In the genomic region with DNA sequence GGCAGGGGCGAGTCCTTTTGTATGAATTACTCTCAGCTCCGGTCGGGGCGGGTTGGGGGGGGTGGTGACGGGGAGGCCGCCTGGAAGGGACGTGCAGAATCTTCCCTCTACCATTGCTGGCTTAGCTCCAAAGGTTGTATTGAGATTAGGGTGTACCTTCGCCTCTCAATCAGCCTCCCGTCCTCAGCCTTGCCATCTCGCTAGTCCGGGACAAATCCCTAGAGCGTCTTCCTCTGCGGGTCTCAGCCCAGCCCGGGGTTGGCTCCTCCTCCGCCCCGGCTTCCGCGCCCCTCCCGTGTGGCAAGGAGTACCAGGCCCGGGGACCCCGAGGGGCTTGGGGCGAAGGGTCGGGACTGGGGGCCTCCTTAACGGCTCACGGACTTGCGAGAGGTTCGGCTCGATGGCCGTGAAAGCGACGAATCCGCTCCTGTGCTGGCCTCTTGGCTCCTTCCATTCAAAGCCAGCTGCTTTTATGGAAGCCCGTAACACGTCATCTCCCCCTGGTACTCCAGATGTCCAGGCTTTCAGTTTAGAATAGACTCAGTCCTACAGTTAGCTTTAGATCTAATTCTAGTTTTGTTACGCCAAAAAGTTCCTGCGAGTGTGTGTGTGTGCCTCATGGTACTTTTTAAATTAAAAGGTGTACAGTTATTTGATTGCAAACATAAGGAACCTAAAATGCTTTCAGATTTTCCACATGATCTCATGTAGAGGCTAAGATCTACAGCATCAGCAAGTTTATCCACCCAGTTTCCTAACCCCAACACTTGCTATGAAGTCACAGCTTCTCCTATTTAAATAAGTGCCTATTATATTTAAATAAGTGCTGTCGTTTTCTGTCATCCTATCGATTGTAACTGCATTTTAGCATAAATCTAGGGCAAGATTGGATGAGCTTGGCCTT, we compare ENCODE assay signal across 8 cellular contexts. TPM values are rescaled to one million over a fixed set of nuclear protein-coding genes. Genes with fewer than 3 reads are reported as not detected.
A peak's percentile ranks its signal among the peaks of the same experiment; 100 is the strongest.
DNase-seq lines count a peak whose midpoint lies in the region; ATAC-seq, FAIRE-seq and TF ChIP-seq lines count a peak whose summit lies in the region.

No MANE protein-coding gene starts in this region.

- SMC1A ChIA-PET in GM12878 (lab: Charles Lee; ENCODE audit: uncharacterized antibody, unreplicated experiment) = interaction anchor here (0.8 to 5.6 kb wide), 24 partner anchors 8 to 131 kb away, joined by 3 to 43 read pairs (median 4); a partner anchor contains a TSS

- H3K9ac ChIP-seq in Karpas-422 (ENCODE audit: low read length) (peak overlapping the region; percentile 90), GM12878 (ENCODE audit: control insufficient read depth, insufficient read depth, low read length) (peak overlapping the region; percentile 79), iPS-20b (ENCODE audit: low read depth, low read length) (peak overlapping the region; percentile 100), skeletal muscle satellite cell (ENCODE audit: low read depth, low read length) (peak overlapping the region; percentile 97)

- WGBS in GM12878 (ENCODE audit: insufficient coverage, insufficient replicate concordance, low lambda C conversion rate, missing lambda C conversion rate) = under 1% methylated on average over 38 of the region's 38 CpGs

- BruUV-seq in GM12878 (replicated peaks; lab: Mats Ljungman, UMichigan) = TSS peak; percentile 84

- H3K36me3 ChIP-seq in Karpas-422 (ENCODE audit: insufficient read depth, low read length) = peaks cover 31% of the 10 kb centered on the region
- H3K36me3 ChIP-seq in GM12878 (ENCODE audit: control insufficient read depth in 2 of 2, insufficient read depth in 2 of 2, low read length in 1 of 2) = peaks cover 3 to 9% of the 10 kb centered on the region in 2 experiments
- H3K36me3 ChIP-seq in iPS-20b (ENCODE audit: insufficient read depth, low read depth, low read length) = peaks cover 41% of the 10 kb centered on the region
- H3K36me3 ChIP-seq in skeletal muscle satellite cell (ENCODE audit: insufficient read depth, low read length) = peaks cover 38% of the 10 kb centered on the region

- no peak for FAIRE-seq in GM12878 (lab: Jason Lieb, UNC)

- RAD21 ChIA-PET in GM12878 (lab: Charles Lee; ENCODE audit: unreplicated experiment) = interaction anchor here (0.6 to 5.7 kb wide), 18 partner anchors 8 to 131 kb away, joined by 3 to 49 read pairs (median 8); a partner anchor contains a TSS

- no peak for TF ChIP-seq EP300 in GM12878 (IDR thresholded peaks at IDR 0.05; ENCODE audit: borderline replicate concordance in 1 of 2, control insufficient read depth in 1 of 2, low read depth in 2 of 2, low read length in 2 of 2)

- H3K4me2 ChIP-seq in Karpas-422 (ENCODE audit: low read depth, low read length, poor library complexity, severe bottlenecking) = peak overlapping the region; percentile 76
- peak overlapping the region; percentile 79 for H3K4me2 ChIP-seq in GM12878 (ENCODE audit: control insufficient read depth, insufficient read depth)
- peak overlapping the region; percentile 91 for H3K4me2 ChIP-seq in skeletal muscle satellite cell (ENCODE audit: low read length)

- H3K4me1 ChIP-seq in Karpas-422 (ENCODE audit: low read length) = peaks cover 34% of the 10 kb centered on the region
- H3K4me1 ChIP-seq in GM12878 (ENCODE audit: control insufficient read depth, insufficient read depth, low read length) = peaks cover 8% of the 10 kb centered on the region
- peaks cover 10% of the 10 kb centered on the region; the same call in 1 of the 2 replicates for H3K4me1 ChIP-seq in iPS-20b (ENCODE audit: insufficient read depth, low read length)
- peaks cover 48% of the 10 kb centered on the region for H3K4me1 ChIP-seq in skeletal muscle satellite cell (ENCODE audit: control insufficient read depth, insufficient read depth, low read length)

- H3K79me2 ChIP-seq in Karpas-422 (ENCODE audit: low read length) (peaks cover 22% of the 10 kb centered on the region), GM12878 (ENCODE audit: control insufficient read depth, insufficient read depth, low read length) (peaks cover 63% of the 10 kb centered on the region)

- no peaks in the 10 kb centered on the region for H3K9me3 ChIP-seq in Karpas-422 (ENCODE audit: low read length)
- H3K9me3 ChIP-seq in GM12878 (replicated peaks; ENCODE audit: control insufficient read depth, insufficient read depth, low read length) = no peaks in the 10 kb centered on the region
- no peaks in the 10 kb centered on the region for H3K9me3 ChIP-seq in iPS-20b (ENCODE audit: insufficient read depth, low read depth, low read length)
- H3K9me3 ChIP-seq in skeletal muscle satellite cell (replicated peaks; ENCODE audit: low read length) = no peaks in the 10 kb centered on the region

- no peak for TF ChIP-seq RAD21 in GM12878 (IDR thresholded peaks at IDR 0.05; ENCODE audit: insufficient read depth, low read depth, low read length)

- H3K27ac ChIP-seq in Karpas-422 (ENCODE audit: low read length) (peak overlapping the region; percentile 95), GM12878 (ENCODE audit: control insufficient read depth, insufficient read depth) (peak overlapping the region; percentile 100), iPS-20b (ENCODE audit: low read length) (peak overlapping the region; percentile 83)

- H3K27me3 ChIP-seq in Karpas-422 (ENCODE audit: low read length) = no peaks in the 10 kb centered on the region
- no peaks in the 10 kb centered on the region for H3K27me3 ChIP-seq in GM12878 (replicated peaks in 1 of 2; ENCODE audit: control insufficient read depth in 2 of 2, insufficient read depth in 2 of 2, low read length in 1 of 2)
- no peaks in the 10 kb centered on the region for H3K27me3 ChIP-seq in iPS-20b (ENCODE audit: insufficient read depth, low read length)
- H3K27me3 ChIP-seq in skeletal muscle satellite cell (ENCODE audit: control insufficient read depth, insufficient read depth, low read length) = no peaks in the 10 kb centered on the region

- POLR2A ChIA-PET in GM12878 (lab: Charles Lee) = interaction anchor here (0.6 to 6.8 kb wide), 23 partner anchors 9 to 1761 kb away, joined by 3 to 55 read pairs (median 6); a partner anchor contains a TSS

- TF ChIP-seq CTCF in GM12878 (IDR thresholded peaks at IDR 0.05 in 2 of 3, conservative IDR thresholded peaks at IDR 0.05 in 1 of 3; ENCODE audit: control insufficient read depth in 2 of 3, extremely low read depth in 1 of 3, insufficient read depth in 1 of 3, low read depth in 3 of 3, low read length in 3 of 3) = 0 out of 6 replicates have a peak, but pooled peaks of 1 of the 3 experiments have one; percentile 1

- intact Hi-C loops in GM12878 (cut with micrococcal nuclease; ENCODE audit: unreplicated experiment) = loop anchor here (2.0 to 5.0 kb wide), 2 partner anchors 49 to 1761 kb away; a partner anchor contains a TSS

- peak; percentile 47 for ATAC-seq in GM12878

- H2AFZ ChIP-seq in Karpas-422 (ENCODE audit: low read length) (peak overlapping the region; percentile 38; the same call in 1 of the 2 replicates), GM12878 (ENCODE audit: control insufficient read depth, low read depth, low read length) (peak overlapping the region; percentile 41)

- CTCF ChIA-PET in GM12878 (lab: Yijun Ruan, JAX) = interaction anchor here (0.6 to 3.6 kb wide), 19 partner anchors 9 to 155 kb away, joined by 3 to 16 read pairs (median 5); no protein-coding TSS in a partner anchor

- peaks cover 19% of the 10 kb centered on the region for H4K20me1 ChIP-seq in Karpas-422 (ENCODE audit: insufficient read depth, low read depth, low read length)
- peaks cover 3% of the 10 kb centered on the region; the same call in 1 of the 2 replicates for H4K20me1 ChIP-seq in GM12878 (ENCODE audit: control insufficient read depth, insufficient read depth)

- TF ChIP-seq POLR2A in GM12878 (IDR thresholded peaks at IDR 0.05; ENCODE audit: low read depth, low read length) = no peak

- DNase-seq in GM04504 (ENCODE audit: low read depth) (peak; percentile 80), H4 (ENCODE audit: low spot score) (peak; percentile 65), Karpas-422 (peak; percentile 87), SIG-M5 (lab: John Stamatoyannopoulos, UW) (peak; percentile 33), GM12878 (ENCODE audit: low read depth, low spot score) (no peak), G401 (ENCODE audit: low spot score) (no peak)

- no peaks in the 10 kb centered on the region for H3K9me2 ChIP-seq in Karpas-422 (replicated peaks; ENCODE audit: insufficient read depth, low read length)

- peak overlapping the region; percentile 75 for H3K4me3 ChIP-seq in Karpas-422 (ENCODE audit: low read length)
- peak overlapping the region; percentile 83 for H3K4me3 ChIP-seq in GM12878
- peak overlapping the region; percentile 96 for H3K4me3 ChIP-seq in iPS-20b (ENCODE audit: low read length)
- H3K4me3 ChIP-seq in skeletal muscle satellite cell (ENCODE audit: low read length) = peak overlapping the region; percentile 92

- in situ Hi-C loops in GM12878 (cut with MboI) = loop anchor here (5.0 to 25.0 kb wide), 2 partner anchors 91 to 131 kb away; a partner anchor contains a TSS
- in situ Hi-C loops in G401 (cut with HindIII; ENCODE audit: low sequenced_read_pairs) = no loop called here

TF ChIP-seq in GM12878, 131 proteins besides CTCF, POLR2A, EP300 and RAD21 (continues in another document):
- peak; percentile 8 for TF ChIP-seq MEF2B (IDR thresholded peaks at IDR 0.05; ENCODE audit: partially characterized antibody, poor library complexity, severe bottlenecking)
- peak; percentile 35 for TF ChIP-seq CREM (IDR thresholded peaks at IDR 0.05; ENCODE audit: low read depth)

RNA-seq across cellular contexts. Expression of a gene that starts 0.8 kb away (rescaled TPM):
- 10,897 and 11,774 TPM in 2 replicates for total RNA-seq in H4 (2014; rRNA removed; shearing (Covaris generic))
- 10,549 and 10,623 TPM in 2 replicates for total RNA-seq in Karpas-422 (2014; rRNA removed; shearing (Covaris generic); ENCODE audit: low replicate concordance)
- 2,824 and 2,968 TPM in 2 replicates for total RNA-seq in GM12878 (2013; cell fraction: nucleolus; rRNA removed)
- 14,131 and 16,902 TPM in 2 replicates for total RNA-seq in GM12878 (2014; rRNA removed)
- total RNA-seq in GM12878 (2014; rRNA removed; fragmentation: Illumina TruSeq; extraction: Trizol) = 17,468 and 18,090 TPM in 2 replicates
- total RNA-seq in GM12878 (2021) = 14,684 and 15,216 TPM in 2 replicates
- 27,080 TPM for polyA plus RNA-seq in GM12878 (2011; ENCODE audit: low read depth)
- 17,795 and 20,374 TPM in 2 replicates for polyA plus RNA-seq in GM12878 (2011; rRNA removed)
- polyA plus RNA-seq in GM12878 (2011; cell fraction: cytosol; rRNA removed) = 14,330 and 16,559 TPM in 2 replicates
- polyA plus RNA-seq in GM12878 (2011; cell fraction: nucleus; rRNA removed) = 5,187 and 6,059 TPM in 2 replicates
- 16,010 and 19,176 TPM in 2 replicates for polyA plus RNA-seq in GM12878 (2012)
- polyA plus RNA-seq in GM12878 (2014; fragmentation: Illumina TruSeq; extraction: Trizol) = 16,201 and 18,845 TPM in 2 replicates
- polyA plus RNA-seq in GM12878 (2014; fragmentation: Nextera tagmentation; extraction: Ambion mirVana) = over 10,000 TPM in 1 of 2 experiments, 1,000 to 10,000 TPM in 1; 8,305 to 13,725 TPM
- 12,347 and 14,133 TPM in 2 replicates for polyA plus RNA-seq in GM12878 (2014; rRNA removed)
- polyA plus RNA-seq in GM12878 (2016; fragmentation: Nextera tagmentation; extraction: Ambion mirVana) = 1,000 to 10,000 TPM; 4,214 to 4,415 TPM
- 12,533 and 15,137 TPM in 2 replicates for polyA minus RNA-seq in GM12878 (2011; rRNA and poly(A)+ RNA removed)
- 4,012 and 4,567 TPM in 2 replicates for polyA minus RNA-seq in GM12878 (2011; cell fraction: cytosol; rRNA and poly(A)+ RNA removed)
- 1,103 and 1,176 TPM in 2 replicates for polyA minus RNA-seq in GM12878 (2011; cell fraction: nucleus; rRNA and poly(A)+ RNA removed)
- total RNA-seq in skeletal muscle satellite cell (2012; rRNA removed) = 14,246 and 14,975 TPM in 2 replicates
- total RNA-seq in G401 (2014; rRNA removed; shearing (Covaris generic)) = 15,038 and 17,549 TPM in 2 replicates

Comparison
In these comparisons a context has a peak if more than half of its experiments do, and no peak if none do; other contexts are left out.
1. DNase-seq: peak in GM04504 (single experiment), H4 (single experiment), Karpas-422 (single experiment) and SIG-M5 (single experiment); none in GM12878 (single experiment) and G401 (single experiment).
2. Peak in every context shown above with its lines, with median percentiles within 50 percentile points of each other: H3K27ac ChIP-seq, H3K4me2 ChIP-seq, H3K4me3 ChIP-seq and H3K9ac ChIP-seq.